11 cellular contexts compared by ENCODE assay signal in the genomic region with DNA sequence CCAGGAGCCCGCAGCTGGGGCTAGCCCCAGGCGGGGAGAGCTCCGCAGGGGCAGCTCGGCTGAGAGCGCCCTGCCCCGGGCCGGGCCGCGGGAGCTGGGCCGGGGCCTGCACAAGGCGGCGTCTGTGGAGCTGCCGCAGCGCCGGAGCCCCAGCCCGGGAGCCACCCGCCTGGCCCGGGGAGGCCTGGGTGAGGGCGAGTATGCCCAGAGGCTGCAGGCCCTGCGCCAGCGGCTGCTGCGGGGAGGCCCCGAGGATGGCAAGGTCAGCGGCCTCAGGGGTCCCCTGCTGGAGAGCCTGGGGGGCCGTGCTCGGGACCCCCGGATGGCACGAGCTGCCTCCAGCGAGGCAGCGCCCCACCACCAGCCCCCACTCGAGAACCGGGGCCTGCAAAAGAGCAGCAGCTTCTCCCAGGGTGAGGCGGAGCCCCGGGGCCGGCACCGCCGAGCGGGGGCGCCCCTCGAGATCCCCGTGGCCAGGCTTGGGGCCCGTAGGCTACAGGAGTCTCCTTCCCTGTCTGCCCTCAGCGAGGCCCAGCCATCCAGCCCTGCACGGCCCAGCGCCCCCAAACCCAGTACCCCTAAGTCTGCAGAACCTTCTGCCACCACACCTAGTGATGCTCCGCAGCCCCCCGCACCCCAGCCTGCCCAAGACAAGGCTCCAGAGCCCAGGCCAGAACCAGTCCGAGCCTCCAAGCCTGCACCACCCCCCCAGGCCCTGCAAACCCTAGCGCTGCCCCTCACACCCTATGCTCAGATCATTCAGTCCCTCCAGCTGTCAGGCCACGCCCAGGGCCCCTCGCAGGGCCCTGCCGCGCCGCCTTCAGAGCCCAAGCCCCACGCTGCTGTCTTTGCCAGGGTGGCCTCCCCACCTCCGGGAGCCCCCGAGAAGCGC. TPM values are rescaled to one million over a fixed set of nuclear protein-coding genes. Genes with fewer than 3 reads are reported as not detected.
DNase-seq lines count a peak whose midpoint lies in the region; ATAC-seq and TF ChIP-seq lines count a peak whose summit lies in the region.
"Had no signal": no experiment of that assay in that cellular context is flagged by ENCODE, and none has a peak within 500 bp of the region (broad histone marks: within the 10 kb centered on the region; RNA-seq: fewer than 3 reads in every experiment).

No MANE protein-coding gene starts in this region.

- DNase-seq in CD4-positive, alpha-beta memory T cell: no peak
- DNase-seq in glutamatergic neuron (no peak), trophoblast cell (peak; percentile 27 to 67), hypothalamus (lab: John Stamatoyannopoulos, UW) (no peak)
- DNase-seq in activated CD4-positive, CD25-positive, alpha-beta regulatory T cell treated with anti-CD3 and anti-CD28 coated beads, Interleukin-2, amount 50 U/mL, for 72 hours: no peak
- DNase-seq: NCI-H1436 treated with DMSO at 0.1 percent for 48 hours had no signal

- H2BK12ac ChIP-seq in trophoblast cell (ENCODE audit: low read length): no peak overlapping the region

- no peak overlapping the region for H2BK120ac ChIP-seq in trophoblast cell (ENCODE audit: insufficient read depth, low read length, poor library complexity)

- H2AFZ ChIP-seq in trophoblast cell (ENCODE audit: insufficient read depth, low read length, poor library complexity): no peak overlapping the region

- H3K18ac ChIP-seq in trophoblast cell (ENCODE audit: low read length): no peak overlapping the region

- POLR2A ChIA-PET in CD4-positive, alpha-beta memory T cell (lab: Charles Lee; ENCODE audit: partially characterized antibody): no interaction called here

- no peaks in the 10 kb centered on the region for H3K36me3 ChIP-seq in CD4-positive, alpha-beta memory T cell (ENCODE audit: insufficient read depth, low read length)
- H3K36me3 ChIP-seq in trophoblast cell (ENCODE audit: control insufficient read depth in 1 of 2, insufficient read depth in 2 of 2, low read length in 2 of 2): no peaks in the 10 kb centered on the region
- H3K36me3 ChIP-seq: BLaER1 treated with 17β-estradiol and CSF1 and Interleukin-3, amounts not matched to agents 10 nM and 100 nM had no signal

- no peak overlapping the region for H4K12ac ChIP-seq in trophoblast cell (ENCODE audit: low read depth, low read length)

- peak overlapping the region; percentile 31 to 84 (median 72) for H3K4me3 Mint-ChIP-seq in CD4-positive, alpha-beta memory T cell
- H3K4me3 Mint-ChIP-seq in IgD-negative memory B cell (peak overlapping the region in 3 of 4 donors; percentile 17 to 68 (median 37)), glutamatergic neuron (ENCODE audit: unreplicated experiment) (peak overlapping the region; percentile 30)
- H3K4me3 Mint-ChIP-seq: dendritic cell treated with granulocyte-macrophage colony-stimulating factor and Interleukin-4, amounts not matched to agents 40 ng/mL and 50 ng/mL, for 4 days had no signal

- intact Hi-C loops in CD4-positive, alpha-beta memory T cell (cut with micrococcal nuclease): no loop called here

- no peak overlapping the region for H3K27ac Mint-ChIP-seq in CD4-positive, alpha-beta memory T cell
- H3K27ac Mint-ChIP-seq in IgD-negative memory B cell: no peak overlapping the region
- H3K27ac Mint-ChIP-seq in glutamatergic neuron (ENCODE audit: unreplicated experiment): no peak overlapping the region
- H3K27ac Mint-ChIP-seq: dendritic cell treated with granulocyte-macrophage colony-stimulating factor and Interleukin-4, amounts not matched to agents 40 ng/mL and 50 ng/mL, for 4 days had no signal

- no peak overlapping the region for H4K8ac ChIP-seq in trophoblast cell (ENCODE audit: low read depth, low read length)

- WGBS in trophoblast cell (ENCODE audit: extremely low coverage, insufficient coverage, insufficient read length): no CpG with 5 or more reads among the region's 58 CpGs

- H2AK5ac ChIP-seq in trophoblast cell (ENCODE audit: low read length): no peak overlapping the region

- peaks cover 5% of the 10 kb centered on the region for H3K4me1 ChIP-seq in CD4-positive, alpha-beta memory T cell (ENCODE audit: insufficient read depth, low read length)
- H3K4me1 ChIP-seq in trophoblast cell (ENCODE audit: control insufficient read depth in 1 of 2, insufficient read depth in 2 of 2, low read length in 2 of 2): peaks cover 4 to 7% of the 10 kb centered on the region in 2 experiments

- peak overlapping the region in 1 of 2 donors; percentile 24 for H3K4me3 ChIP-seq in CD4-positive, alpha-beta memory T cell (ENCODE audit: low read length in 2 of 2)
- H3K4me3 ChIP-seq in trophoblast cell (ENCODE audit: low read depth, low read length): no peak overlapping the region
- H3K4me3 ChIP-seq: BLaER1 treated with 17β-estradiol and CSF1 and Interleukin-3, amounts not matched to agents 10 nM and 100 nM had no signal

- H3K23ac ChIP-seq in trophoblast cell (ENCODE audit: low read length): no peak overlapping the region

- peaks cover 23% of the 10 kb centered on the region for H3K27me3 ChIP-seq in CD4-positive, alpha-beta memory T cell (ENCODE audit: insufficient read depth, low read length)
- H3K27me3 ChIP-seq in trophoblast cell (ENCODE audit: insufficient read depth, low read length): peaks cover 35% of the 10 kb centered on the region

- H3K9me3 ChIP-seq in CD4-positive, alpha-beta memory T cell (ENCODE audit: control insufficient read depth in 1 of 2, low read length in 2 of 2): no peaks in the 10 kb centered on the region
- H3K9me3 ChIP-seq in trophoblast cell (ENCODE audit: insufficient read depth, low read depth, low read length): peaks cover 1% of the 10 kb centered on the region
- H3K9me3 ChIP-seq: BLaER1 treated with 17β-estradiol and CSF1 and Interleukin-3, amounts not matched to agents 10 nM and 100 nM had no signal

- ATAC-seq in HG03520 (IDR thresholded peaks at IDR 0.05; ENCODE audit: unreplicated experiment): no peak
- ATAC-seq in HG03095 (IDR thresholded peaks at IDR 0.05; ENCODE audit: unreplicated experiment): no peak

- H3K9ac ChIP-seq in trophoblast cell (ENCODE audit: low read length): no peak overlapping the region
- H3K9ac ChIP-seq: BLaER1 treated with 17β-estradiol and CSF1 and Interleukin-3, amounts not matched to agents 10 nM and 100 nM had no signal

- TF ChIP-seq CTCF in glutamatergic neuron (IDR thresholded peaks at IDR 0.05; ENCODE audit: partially characterized antibody, unreplicated experiment): no peak

- H3K4me1 Mint-ChIP-seq in CD4-positive, alpha-beta memory T cell: peaks cover 2 to 15% (median 7%) of the 10 kb centered on the region in 4 donors
- H3K4me1 Mint-ChIP-seq in IgD-negative memory B cell: no peaks in the 10 kb centered on the region
- peaks cover 20% of the 10 kb centered on the region for H3K4me1 Mint-ChIP-seq in glutamatergic neuron (ENCODE audit: low read depth, unreplicated experiment)

- CTCF ChIA-PET in CD4-positive, alpha-beta memory T cell (lab: Charles Lee; ENCODE audit: partially characterized antibody): no interaction called here

- no peaks in the 10 kb centered on the region for H3K79me2 ChIP-seq in trophoblast cell (ENCODE audit: control insufficient read depth, insufficient read depth, low read length, poor library complexity)

- no peaks in the 10 kb centered on the region for H3K79me1 ChIP-seq in trophoblast cell (ENCODE audit: low read length)

- H3K9me3 Mint-ChIP-seq in CD4-positive, alpha-beta memory T cell: peaks cover 0 to 2% (median 0%) of the 10 kb centered on the region in 8 donors
- H3K9me3 Mint-ChIP-seq in IgD-negative memory B cell (no peaks in the 10 kb centered on the region), glutamatergic neuron (ENCODE audit: unreplicated experiment) (peaks cover 5% of the 10 kb centered on the region)
- H3K9me3 Mint-ChIP-seq: dendritic cell treated with granulocyte-macrophage colony-stimulating factor and Interleukin-4, amounts not matched to agents 40 ng/mL and 50 ng/mL, for 4 days had no signal

- H3K4me2 ChIP-seq in trophoblast cell (ENCODE audit: low read length): peak overlapping the region; percentile 41
- H3K4me2 ChIP-seq: BLaER1 treated with 17β-estradiol and CSF1 and Interleukin-3, amounts not matched to agents 10 nM and 100 nM had no signal

- H4K91ac ChIP-seq in trophoblast cell (ENCODE audit: low read depth, low read length): no peak overlapping the region

- H3K36me3 Mint-ChIP-seq in CD4-positive, alpha-beta memory T cell: no peaks in the 10 kb centered on the region
- no peaks in the 10 kb centered on the region for H3K36me3 Mint-ChIP-seq in IgD-negative memory B cell
- no peaks in the 10 kb centered on the region for H3K36me3 Mint-ChIP-seq in glutamatergic neuron (ENCODE audit: unreplicated experiment)

- no peak overlapping the region for H3K27ac ChIP-seq in CD4-positive, alpha-beta memory T cell (ENCODE audit: low read depth, low read length)
- H3K27ac ChIP-seq in trophoblast cell (ENCODE audit: low read depth, low read length): no peak overlapping the region
- H3K27ac ChIP-seq: BLaER1 treated with 17β-estradiol and CSF1 and Interleukin-3, amounts not matched to agents 10 nM and 100 nM had no signal

- H3K4ac ChIP-seq in trophoblast cell (ENCODE audit: low read depth, low read length): no peak overlapping the region

- H2BK5ac ChIP-seq in trophoblast cell (ENCODE audit: low read depth, low read length, poor library complexity): no peak overlapping the region

- H3K27me3 Mint-ChIP-seq in CD4-positive, alpha-beta memory T cell: peaks cover 27 to 45% of the 10 kb centered on the region in 2 donors
- H3K27me3 Mint-ChIP-seq in IgD-negative memory B cell: peaks cover 53% of the 10 kb centered on the region
- peaks cover 26% of the 10 kb centered on the region for H3K27me3 Mint-ChIP-seq in glutamatergic neuron (ENCODE audit: unreplicated experiment)

- H3K14ac ChIP-seq in trophoblast cell (ENCODE audit: low read length): no peak overlapping the region

RNA-seq across cellular contexts. Expression of gene GMPPA, which starts 15.0 kb away (rescaled TPM):
- 10 to 100 TPM; 45.2 to 48.3 TPM for total RNA-seq in CD4-positive, alpha-beta memory T cell
- 10 to 100 TPM; 30.4 to 31.0 TPM for polyA plus RNA-seq in CD4-positive, alpha-beta memory T cell
- 24.4 TPM for polyA plus RNA-seq in IgD-negative memory B cell
- 23.2 TPM for total RNA-seq in glutamatergic neuron (ENCODE audit: unreplicated experiment)
- polyA plus RNA-seq in trophoblast cell (2013): 55.1 and 55.5 TPM in 2 replicates

RNA-seq across cellular contexts. Expression of gene ASIC4, which starts 30.6 kb away (rescaled TPM):
- total RNA-seq in CD4-positive, alpha-beta memory T cell: under 1 TPM; 0.09 to 0.22 TPM
- not detected for polyA plus RNA-seq in CD4-positive, alpha-beta memory T cell
- not detected for polyA plus RNA-seq in IgD-negative memory B cell
- 5.4 TPM for total RNA-seq in glutamatergic neuron (ENCODE audit: unreplicated experiment)
- polyA plus RNA-seq in trophoblast cell (2013): 0.22 and 0.23 TPM in 2 replicates

RNA-seq across cellular contexts. Expression of gene SPEG, which starts 49.1 kb away (rescaled TPM):
- 1 to 10 TPM; 8.8 to 9.0 TPM for total RNA-seq in CD4-positive, alpha-beta memory T cell
- under 1 TPM; 0.15 to 0.20 TPM for polyA plus RNA-seq in CD4-positive, alpha-beta memory T cell
- not detected for polyA plus RNA-seq in IgD-negative memory B cell
- 92.9 TPM for total RNA-seq in glutamatergic neuron (ENCODE audit: unreplicated experiment)
- polyA plus RNA-seq in trophoblast cell (2013): 28.0 and 28.6 TPM in 2 replicates

RNA-seq across cellular contexts. Expression of gene CHPF, which starts 59.9 kb away (rescaled TPM):
- total RNA-seq in CD4-positive, alpha-beta memory T cell: 1 to 10 TPM; 7.7 to 8.5 TPM
- polyA plus RNA-seq in CD4-positive, alpha-beta memory T cell: 1 to 10 TPM; 7.5 to 8.1 TPM
- polyA plus RNA-seq in IgD-negative memory B cell: 3.9 TPM
- 31.1 TPM for total RNA-seq in glutamatergic neuron (ENCODE audit: unreplicated experiment)
- 150 and 167 TPM in 2 replicates for polyA plus RNA-seq in trophoblast cell (2013)

Comparison
In these comparisons a context has a peak if more than half of its experiments do, and no peak if none do; other contexts are left out.
1. DNase-seq: peak in trophoblast cell (2 of 2); none in CD4-positive, alpha-beta memory T cell (0 of 5), glutamatergic neuron (single experiment), hypothalamus (0 of 51) and activated CD4-positive, CD25-positive, alpha-beta regulatory T cell treated with anti-CD3 and anti-CD28 coated beads, Interleukin-2, amount 50 U/mL, for 72 hours (single experiment).
2. Peak in every context shown above with its lines, with median percentiles within 50 percentile points of each other: H3K4me3 Mint-ChIP-seq.